8 cellular contexts compared by ENCODE assay signal in the genomic region with DNA sequence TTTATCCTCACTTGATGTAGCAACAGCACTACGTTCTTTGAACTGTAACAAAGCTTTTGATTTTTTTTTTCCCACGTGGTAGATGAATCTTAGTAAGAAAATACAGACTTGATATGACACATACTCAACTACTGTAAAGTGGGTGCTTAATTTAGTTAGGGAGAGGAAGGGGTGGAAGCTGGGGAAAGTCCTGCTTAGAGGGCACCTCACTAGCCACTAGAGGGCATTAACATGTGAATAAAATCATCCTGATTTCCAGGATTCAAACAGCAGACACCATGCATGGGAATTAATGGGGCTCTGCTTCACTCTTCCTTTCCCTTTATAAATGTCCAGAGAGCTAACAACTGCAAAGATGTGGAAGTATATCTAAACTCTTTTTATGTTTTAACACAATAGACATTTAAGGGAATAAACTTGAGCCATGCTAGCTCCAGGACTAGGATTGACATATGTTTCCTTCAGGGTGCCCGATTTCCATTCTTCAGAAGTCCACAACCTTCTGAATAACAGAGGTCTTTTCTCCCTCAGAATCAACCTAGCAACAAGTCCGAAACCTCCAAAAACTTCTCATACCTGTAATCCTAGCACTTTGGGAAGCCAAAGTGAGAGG.
DNase-seq lines count a peak whose midpoint lies in the region; ATAC-seq and TF ChIP-seq lines count a peak whose summit lies in the region.

No MANE protein-coding gene starts in this region.

- no peak for ATAC-seq in HG03432 (IDR thresholded peaks at IDR 0.05; ENCODE audit: unreplicated experiment)
- ATAC-seq in HG02981 (IDR thresholded peaks at IDR 0.05; ENCODE audit: unreplicated experiment) = no peak

- 69% methylated on average over 4 of the region's 4 CpGs for WGBS in suprapubic skin

- intact Hi-C loops in ascending aorta (cut with DNase I) = loop anchor here (5.0 to 10.0 kb wide), 3 partner anchors 179 to 574 kb away; a partner anchor contains a TSS

- TF ChIP-seq POLR2A in suprapubic skin (IDR thresholded peaks at IDR 0.05) = no peak

- H3K36me3 Mint-ChIP-seq in activated T-cell treated with anti-CD3 and anti-CD28 coated beads, Interleukin-2, amount 50 U/mL, for 24 hours (ENCODE audit: low read depth) = peaks cover 7% of the 10 kb centered on the region

- no peak for TF ChIP-seq EP300 in suprapubic skin (IDR thresholded peaks at IDR 0.05)

- H3K27ac Mint-ChIP-seq in activated T-cell treated with anti-CD3 and anti-CD28 coated beads, Interleukin-2, amount 50 U/mL, for 24 hours = peak overlapping the region; percentile 75

- H3K4me3 ChIP-seq in ascending aorta = no peak overlapping the region
- no peak overlapping the region for H3K4me3 ChIP-seq in suprapubic skin

- H3K36me3 ChIP-seq in ascending aorta = no peaks in the 10 kb centered on the region
- H3K36me3 ChIP-seq in suprapubic skin = no peaks in the 10 kb centered on the region

- peaks cover 53% of the 10 kb centered on the region for H3K4me1 Mint-ChIP-seq in activated T-cell treated with anti-CD3 and anti-CD28 coated beads, Interleukin-2, amount 50 U/mL, for 24 hours (ENCODE audit: low read depth)

- peak; percentile 24 to 59 (median 51) for TF ChIP-seq CTCF in ascending aorta (IDR thresholded peaks at IDR 0.05)
- TF ChIP-seq CTCF in suprapubic skin (IDR thresholded peaks at IDR 0.05) = peak; percentile 36 to 52

- no peaks in the 10 kb centered on the region for H3K9me3 ChIP-seq in ascending aorta
- H3K9me3 ChIP-seq in suprapubic skin = no peaks in the 10 kb centered on the region

- H3K4me3 Mint-ChIP-seq in activated T-cell treated with anti-CD3 and anti-CD28 coated beads, Interleukin-2, amount 50 U/mL, for 24 hours = no peak overlapping the region

- no peak for DNase-seq in activated T-cell treated with anti-CD3 and anti-CD28 coated beads, Interleukin-2, amount 50 U/mL, for 24 hours
- no peak for DNase-seq in activated T-cell treated with anti-CD3 and anti-CD28 coated beads, Interleukin-2, amount 50 U/mL, for 1 hour
- DNase-seq in NCI-H146 treated with DMSO at 0.1 percent for 48 hours (lab: John Stamatoyannopoulos, UW; ENCODE audit: unreplicated experiment) (peak; percentile 1), ascending aorta (ENCODE audit: low spot score in 2 of 2) (no peak), iPS-NIHi11 (ENCODE audit: low spot score) (peak; percentile 48), suprapubic skin (ENCODE audit: low spot score in 2 of 2) (no peak)

- no peaks in the 10 kb centered on the region for H3K9me3 Mint-ChIP-seq in activated T-cell treated with anti-CD3 and anti-CD28 coated beads, Interleukin-2, amount 50 U/mL, for 24 hours

- H3K27me3 ChIP-seq in ascending aorta (no peaks in the 10 kb centered on the region), suprapubic skin (no peaks in the 10 kb centered on the region)

- H3K27ac ChIP-seq in ascending aorta (no peak overlapping the region), suprapubic skin (no peak overlapping the region)

- no peaks in the 10 kb centered on the region for H3K27me3 Mint-ChIP-seq in activated T-cell treated with anti-CD3 and anti-CD28 coated beads, Interleukin-2, amount 50 U/mL, for 24 hours

- peaks cover 3 to 21% of the 10 kb centered on the region in 2 donors for H3K4me1 ChIP-seq in ascending aorta
- peaks cover 27% of the 10 kb centered on the region for H3K4me1 ChIP-seq in suprapubic skin

Comparison
In these comparisons a context has a peak if more than half of its experiments do, and no peak if none do; other contexts are left out.
1. DNase-seq: peak in NCI-H146 treated with DMSO at 0.1 percent for 48 hours (single experiment) and iPS-NIHi11 (single experiment); none in activated T-cell treated with anti-CD3 and anti-CD28 coated beads, Interleukin-2, amount 50 U/mL, for 24 hours (single experiment), activated T-cell treated with anti-CD3 and anti-CD28 coated beads, Interleukin-2, amount 50 U/mL, for 1 hour (single experiment), ascending aorta (0 of 2) and suprapubic skin (0 of 2).